8 cellular contexts compared by ENCODE assay signal in the genomic region with DNA sequence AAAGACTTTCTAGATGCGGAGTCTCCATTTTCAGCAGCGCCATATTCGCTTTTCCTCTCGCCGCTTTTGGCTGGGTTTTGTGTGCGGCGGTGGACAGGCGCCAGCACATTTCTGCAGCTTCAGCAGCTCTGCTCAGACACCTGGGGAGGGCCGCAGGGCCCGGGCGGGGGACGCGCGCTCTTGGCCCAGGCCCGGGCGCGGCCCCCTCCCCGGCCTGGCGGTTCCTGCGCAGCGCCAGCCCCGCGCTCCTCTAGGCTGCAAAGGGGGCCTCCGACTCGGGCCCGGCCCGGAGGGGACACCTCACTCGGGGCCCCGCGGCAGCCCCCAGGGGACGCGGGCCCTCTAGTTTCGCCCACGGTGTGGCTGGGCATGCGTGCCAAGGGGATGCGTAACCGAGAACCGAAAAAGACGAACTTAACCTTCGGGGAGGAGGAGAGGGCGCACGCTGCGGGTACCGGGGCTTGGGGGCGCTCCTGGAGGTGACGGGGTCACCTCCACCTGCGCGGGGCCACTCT. TPM values are rescaled to one million over a fixed set of nuclear protein-coding genes. Genes with fewer than 3 reads are reported as not detected.
A peak's percentile ranks its signal among the peaks of the same experiment; 100 is the strongest.
DNase-seq lines count a peak whose midpoint lies in the region; ATAC-seq, FAIRE-seq and TF ChIP-seq lines count a peak whose summit lies in the region.

No MANE protein-coding gene starts in this region.

- CTCF ChIA-PET in A549 (lab: Yijun Ruan, JAX), result interaction anchor here (1.0 kb wide), 1 partner anchor 241 kb away, joined by 3 read pairs; no protein-coding TSS in a partner anchor

- ATAC-seq in A549, result peak; percentile 62 to 76; a peak in 5 of 6 replicates
- ATAC-seq in GM18867 (IDR thresholded peaks at IDR 0.05; ENCODE audit: unreplicated experiment), result peak; percentile 65
- ATAC-seq in HG03103 (IDR thresholded peaks at IDR 0.05; ENCODE audit: low read depth, unreplicated experiment), result peak; percentile 47

- DNase-seq in A549 (ENCODE audit: low read depth in 1 of 2, low spot score in 1 of 2), result no peak
- peak; percentile 29 to 48 (median 42) for DNase-seq in activated CD4-positive, CD25-positive, alpha-beta regulatory T cell (lab: John Stamatoyannopoulos, UW)
- peak; percentile 81 for DNase-seq in stimulated activated CD4-positive, alpha-beta T cell treated with anti-CD3 and anti-CD28 coated beads, Interleukin-4, amount 100 ng/mL, for 24 hours
- no peak for DNase-seq in GM19240 (ENCODE audit: insufficient read length, low spot score)

- H3K9me3 ChIP-seq in A549 (no peaks in the 10 kb centered on the region), liver (ENCODE audit: control insufficient read depth in 4 of 4, low read length in 3 of 4) (no peaks in the 10 kb centered on the region)

- H3K36me3 ChIP-seq in liver (ENCODE audit: control insufficient read depth in 4 of 4, insufficient read depth in 3 of 4, low read depth in 1 of 4, low read length in 3 of 4), result no peaks in the 10 kb centered on the region

- FAIRE-seq in A549 (lab: Jason Lieb, UNC), result no peak

- no peak for TF ChIP-seq EP300 in A549 (IDR thresholded peaks at IDR 0.05)

- H3K4me1 ChIP-seq in A549 (peaks cover 23% of the 10 kb centered on the region), liver (ENCODE audit: control insufficient read depth in 4 of 4, insufficient read depth in 4 of 4, low read length in 3 of 4) (peaks cover 1 to 18% (median 7%) of the 10 kb centered on the region in 4 donors)

- H3K27me3 ChIP-seq in liver (ENCODE audit: control insufficient read depth in 4 of 4, insufficient read depth in 4 of 4, low read length in 3 of 4), result peaks cover 0 to 4% (median 0%) of the 10 kb centered on the region in 4 donors

- TF ChIP-seq RAD21 in A549 (conservative IDR thresholded peaks at IDR 0.05 in 1 of 2, IDR thresholded peaks at IDR 0.05 in 1 of 2) (no peak), liver (IDR thresholded peaks at IDR 0.05) (no peak)

- H3K4me3 ChIP-seq in A549, result peak overlapping the region; percentile 46
- peak overlapping the region; percentile 82 to 97 (median 87) for H3K4me3 ChIP-seq in liver (ENCODE audit: low read depth in 1 of 3, low read length in 3 of 3)

- H3K9ac ChIP-seq in liver (ENCODE audit: low read depth in 1 of 2, low read length in 2 of 2), result peak overlapping the region; percentile 48 to 85

- WGBS in A549 (ENCODE audit: missing lambda C conversion rate), result 36% methylated on average over 36 of the region's 48 CpGs
- under 1% methylated on average over 48 of the region's 48 CpGs for WGBS in liver

- H3K27ac ChIP-seq in A549 (peak overlapping the region; percentile 91 to 94), cingulate gyrus (ENCODE audit: low read depth, low read length) (peak overlapping the region; percentile 97), liver (ENCODE audit: low read depth in 1 of 2, low read length in 2 of 2) (peak overlapping the region; percentile 74 to 81)

- no peak for TF ChIP-seq POLR2A in A549 (IDR thresholded peaks at IDR 0.05; ENCODE audit: low read length)

- peak overlapping the region; percentile 88 for H3K4me2 ChIP-seq in A549

- no peak for TF ChIP-seq CTCF in A549 (IDR thresholded peaks at IDR 0.05)
- no peak for TF ChIP-seq CTCF in liver (IDR thresholded peaks at IDR 0.05; ENCODE audit: low read depth, low read length, missing input control)

- POLR2A ChIA-PET in A549 (lab: Yijun Ruan, JAX), result no interaction called here

TF ChIP-seq in A549, 52 proteins besides CTCF, POLR2A, EP300 and RAD21:
- TF ChIP-seq POLR2AphosphoS2 (conservative IDR thresholded peaks at IDR 0.05; ENCODE audit: low read length) (no peak), FOXS1 (CRISPR knock-in tag; IDR thresholded peaks at IDR 0.05) (no peak), CBX8 (IDR thresholded peaks at IDR 0.05) (no peak), HOXB13 (CRISPR knock-in tag; IDR thresholded peaks at IDR 0.05; ENCODE audit: low read depth) (no peak), CEBPB (IDR thresholded peaks at IDR 0.05) (no peak), ZSCAN20 (CRISPR knock-in tag; IDR thresholded peaks at IDR 0.05) (no peak), FOSL2 (IDR thresholded peaks at IDR 0.05) (no peak), FOSL2 (CRISPR knock-in tag; IDR thresholded peaks at IDR 0.05) (no peak), ZC3H11A (IDR thresholded peaks at IDR 0.05) (no peak)
- TF ChIP-seq, protein P1, sequence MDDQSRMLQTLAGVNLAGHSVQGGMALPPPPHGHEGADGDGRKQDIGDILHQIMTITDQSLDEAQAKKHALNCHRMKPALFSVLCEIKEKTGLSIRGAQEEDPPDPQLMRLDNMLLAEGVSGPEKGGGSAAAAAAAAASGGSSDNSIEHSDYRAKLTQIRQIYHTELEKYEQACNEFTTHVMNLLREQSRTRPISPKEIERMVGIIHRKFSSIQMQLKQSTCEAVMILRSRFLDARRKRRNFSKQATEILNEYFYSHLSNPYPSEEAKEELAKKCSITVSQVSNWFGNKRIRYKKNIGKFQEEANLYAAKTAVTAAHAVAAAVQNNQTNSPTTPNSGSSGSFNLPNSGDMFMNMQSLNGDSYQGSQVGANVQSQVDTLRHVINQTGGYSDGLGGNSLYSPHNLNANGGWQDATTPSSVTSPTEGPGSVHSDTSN (IDR thresholded peaks at IDR 0.05), result no peak

TF ChIP-seq in liver, 16 proteins besides CTCF, POLR2A, EP300 and RAD21:
- TF ChIP-seq YY1 (IDR thresholded peaks at IDR 0.05) (peak; percentile 74), TAF1 (conservative IDR thresholded peaks at IDR 0.05) (no peak), ATF3 (IDR thresholded peaks at IDR 0.05) (no peak)
TF ChIP-seq in liver: peak in this region for 1.

RNA-seq across cellular contexts. Expression of gene EBLN1, which starts 34.5 kb away (rescaled TPM):
- polyA plus RNA-seq in A549 (2011; rRNA removed) (not detected in 2 replicates), A549 (2017; fragmentation: RNase III; extraction: RNeasy Plus Mini Kit Qiagen cat#74134 plus additional on column Dnase treatment) (not detected in 3 replicates), liver (not detected)
- not detected in 2 replicates for polyA plus RNA-seq in A549 (2012; cell fraction: cytosol; rRNA removed)
- polyA plus RNA-seq in A549 (2012; cell fraction: nucleus; rRNA removed), result not detected in 2 replicates
- not detected in 2 replicates for polyA minus RNA-seq in A549 (2011; rRNA and poly(A)+ RNA removed)
- total RNA-seq in liver, result not detected

Comparison
In these comparisons a context has a peak if more than half of its experiments do, and no peak if none do; other contexts are left out.
1. DNase-seq: peak in activated CD4-positive, CD25-positive, alpha-beta regulatory T cell (4 of 4) and stimulated activated CD4-positive, alpha-beta T cell treated with anti-CD3 and anti-CD28 coated beads, Interleukin-4, amount 100 ng/mL, for 24 hours (single experiment); none in A549 (0 of 2) and GM19240 (single experiment).
2. Peak in every context shown above with its lines, with median percentiles within 50 percentile points of each other: ATAC-seq and H3K27ac ChIP-seq.